In genomic region chr1:156082111-156083091, GRCh38 we compare ENCODE assay signal across 1 cellular context.
A peak's percentile ranks its signal among the peaks of the same experiment; 100 is the strongest.
TF ChIP-seq lines count a peak whose summit lies in the region.

Gene MEX3A (minus strand): TSS chr1:156082465. CDS start chr1:156081998, 467 bp downstream.

TF ChIP-seq in K562, 482 proteins besides CTCF, POLR2A, EP300 and RAD21 (continued from another document):
- TF ChIP-seq ATF6 (CRISPR knock-in tag; IDR thresholded peaks at IDR 0.05), result 0 out of 2 replicates have a peak, but pooled peaks have one; percentile 54
- no peak for TF ChIP-seq ZNF561 (CRISPR knock-in tag; conservative IDR thresholded peaks at IDR 0.05)
- TF ChIP-seq, protein P1, sequence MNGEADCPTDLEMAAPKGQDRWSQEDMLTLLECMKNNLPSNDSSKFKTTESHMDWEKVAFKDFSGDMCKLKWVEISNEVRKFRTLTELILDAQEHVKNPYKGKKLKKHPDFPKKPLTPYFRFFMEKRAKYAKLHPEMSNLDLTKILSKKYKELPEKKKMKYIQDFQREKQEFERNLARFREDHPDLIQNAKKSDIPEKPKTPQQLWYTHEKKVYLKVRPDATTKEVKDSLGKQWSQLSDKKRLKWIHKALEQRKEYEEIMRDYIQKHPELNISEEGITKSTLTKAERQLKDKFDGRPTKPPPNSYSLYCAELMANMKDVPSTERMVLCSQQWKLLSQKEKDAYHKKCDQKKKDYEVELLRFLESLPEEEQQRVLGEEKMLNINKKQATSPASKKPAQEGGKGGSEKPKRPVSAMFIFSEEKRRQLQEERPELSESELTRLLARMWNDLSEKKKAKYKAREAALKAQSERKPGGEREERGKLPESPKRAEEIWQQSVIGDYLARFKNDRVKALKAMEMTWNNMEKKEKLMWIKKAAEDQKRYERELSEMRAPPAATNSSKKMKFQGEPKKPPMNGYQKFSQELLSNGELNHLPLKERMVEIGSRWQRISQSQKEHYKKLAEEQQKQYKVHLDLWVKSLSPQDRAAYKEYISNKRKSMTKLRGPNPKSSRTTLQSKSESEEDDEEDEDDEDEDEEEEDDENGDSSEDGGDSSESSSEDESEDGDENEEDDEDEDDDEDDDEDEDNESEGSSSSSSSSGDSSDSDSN (IDR thresholded peaks at IDR 0.05; ENCODE audit: borderline replicate concordance in 1 of 2, low read depth in 2 of 2, low read length in 2 of 2), result 0 out of 4 replicates have a peak, but pooled peaks have one; percentile 7 to 52
- peak; percentile 84 for TF ChIP-seq MYC (IDR thresholded peaks at IDR 0.05; ENCODE audit: low read depth, low read length)
- TF ChIP-seq MYC (CRISPR knock-in tag; IDR thresholded peaks at IDR 0.05; ENCODE audit: borderline replicate concordance, low read depth), result no peak
- TF ChIP-seq E2F6 (IDR thresholded peaks at IDR 0.05; ENCODE audit: borderline replicate concordance in 1 of 2, extremely low read depth in 1 of 2, insufficient read depth in 1 of 2, insufficient read length in 1 of 2, low read depth in 1 of 2, low read length in 1 of 2, poor library complexity in 1 of 2, severe bottlenecking in 1 of 2), result peak; percentile 41 to 66
- TF ChIP-seq ATF1 (CRISPR knock-in tag; IDR thresholded peaks at IDR 0.05), result no peak
- peak; percentile 62; the same call in 1 of the 2 replicates for TF ChIP-seq ATF1 (tag; IDR thresholded peaks at IDR 0.05)
- TF ChIP-seq ZNF23 (CRISPR knock-in tag; IDR thresholded peaks at IDR 0.05), result no peak
- TF ChIP-seq CEBPG (CRISPR knock-in tag; IDR thresholded peaks at IDR 0.05), result no peak
- no peak for TF ChIP-seq CEBPG (tag; conservative IDR thresholded peaks at IDR 0.05 in 1 of 2, IDR thresholded peaks at IDR 0.05 in 1 of 2)
- peak; percentile 54; the same call in 1 of the 2 replicates for TF ChIP-seq L3MBTL2 (IDR thresholded peaks at IDR 0.05)
- peak; percentile 91 to 96 for TF ChIP-seq SIN3A (IDR thresholded peaks at IDR 0.05; ENCODE audit: borderline replicate concordance in 2 of 2, control insufficient read depth in 1 of 2, low read depth in 2 of 2, low read length in 2 of 2)
- no peak for TF ChIP-seq SRSF9 (IDR thresholded peaks at IDR 0.05; ENCODE audit: borderline replicate concordance, low read depth, low read length)
- TF ChIP-seq FOXK2 (conservative IDR thresholded peaks at IDR 0.05 in 1 of 2, IDR thresholded peaks at IDR 0.05 in 1 of 2; ENCODE audit: low read depth in 2 of 2), result peak in 1 of 2 experiments; percentile 55; a peak in 1 of 4 replicates
- TF ChIP-seq YY1 (IDR thresholded peaks at IDR 0.05; ENCODE audit: borderline replicate concordance in 1 of 3, control insufficient read depth in 1 of 3, extremely low read depth in 1 of 3, insufficient read depth in 3 of 3, insufficient read length in 1 of 3, insufficient replicate concordance in 2 of 3, low read depth in 1 of 3, low read length in 2 of 3), result peak in 2 of 3 experiments; percentile 53 to 70
- TF ChIP-seq, protein P2, sequence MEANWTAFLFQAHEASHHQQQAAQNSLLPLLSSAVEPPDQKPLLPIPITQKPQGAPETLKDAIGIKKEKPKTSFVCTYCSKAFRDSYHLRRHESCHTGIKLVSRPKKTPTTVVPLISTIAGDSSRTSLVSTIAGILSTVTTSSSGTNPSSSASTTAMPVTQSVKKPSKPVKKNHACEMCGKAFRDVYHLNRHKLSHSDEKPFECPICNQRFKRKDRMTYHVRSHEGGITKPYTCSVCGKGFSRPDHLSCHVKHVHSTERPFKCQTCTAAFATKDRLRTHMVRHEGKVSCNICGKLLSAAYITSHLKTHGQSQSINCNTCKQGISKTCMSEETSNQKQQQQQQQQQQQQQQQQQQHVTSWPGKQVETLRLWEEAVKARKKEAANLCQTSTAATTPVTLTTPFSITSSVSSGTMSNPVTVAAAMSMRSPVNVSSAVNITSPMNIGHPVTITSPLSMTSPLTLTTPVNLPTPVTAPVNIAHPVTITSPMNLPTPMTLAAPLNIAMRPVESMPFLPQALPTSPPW (CRISPR knock-in tag; IDR thresholded peaks at IDR 0.05), result peak; percentile 100
- peak; percentile 53; the same call in 1 of the 2 replicates for TF ChIP-seq POLR2AphosphoS5 (IDR thresholded peaks at IDR 0.05; ENCODE audit: control insufficient read depth, insufficient read depth, low read depth, low read length)
